8 cellular contexts compared by ENCODE assay signal in the genomic region with DNA sequence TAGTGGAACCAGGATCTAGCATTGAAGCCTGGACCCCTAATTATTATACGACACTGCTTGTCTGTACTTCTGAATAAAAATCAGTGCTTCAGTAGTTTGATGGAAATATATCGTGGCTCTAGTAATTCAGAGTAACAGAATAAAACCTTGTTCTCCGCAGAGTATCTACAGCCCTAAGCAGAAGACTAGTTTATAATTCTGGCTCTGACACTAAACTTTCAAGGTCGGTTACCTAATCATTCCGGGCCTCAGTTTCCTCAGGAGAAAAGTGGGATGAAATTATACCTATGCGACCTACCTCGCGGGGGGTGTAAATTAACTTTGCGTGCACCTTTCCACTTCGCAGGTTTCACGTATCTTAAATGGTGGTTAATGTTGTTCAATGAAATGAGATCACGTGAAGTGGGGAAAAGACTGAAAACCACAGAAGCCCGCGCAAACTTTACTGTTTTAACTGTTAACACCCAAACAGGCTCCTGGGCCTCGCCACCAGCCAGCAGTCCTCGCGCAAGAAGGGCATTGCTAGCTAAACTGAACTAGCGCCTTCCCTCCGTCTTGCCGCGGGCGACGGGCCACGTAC. TPM values are rescaled to one million over a fixed set of nuclear protein-coding genes. Genes with fewer than 3 reads are reported as not detected.
DNase-seq lines count a peak whose midpoint lies in the region; ATAC-seq, FAIRE-seq and TF ChIP-seq lines count a peak whose summit lies in the region.

No MANE protein-coding gene starts in this region.

- peaks cover 0 to 29% (median 0%) of the 10 kb centered on the region in 3 donors for H3K36me3 ChIP-seq in Peyer's patch

- H3K36me3 Mint-ChIP-seq in progenitor cell of endocrine pancreas (ENCODE audit: insufficient read depth): peaks cover 23% of the 10 kb centered on the region

- no peaks in the 10 kb centered on the region for H3K27me3 Mint-ChIP-seq in progenitor cell of endocrine pancreas

- peaks cover 23% of the 10 kb centered on the region for H3K4me1 Mint-ChIP-seq in progenitor cell of endocrine pancreas (ENCODE audit: low read depth)

- peak overlapping the region; percentile 95 for H3K4me3 Mint-ChIP-seq in progenitor cell of endocrine pancreas (ENCODE audit: low read depth)

- FAIRE-seq in H54 (lab: Jason Lieb, UNC): peak; percentile 15
- no peak for FAIRE-seq in HTR-8/SVneo (lab: Jason Lieb, UNC)

- H3K4me3 ChIP-seq in Peyer's patch: peak overlapping the region; percentile 43 to 87 (median 82)
- peak overlapping the region; percentile 93 for H3K4me3 ChIP-seq in epithelial cell of esophagus (ENCODE audit: low read length)

- TF ChIP-seq CTCF in Peyer's patch (IDR thresholded peaks at IDR 0.05) (no peak), epithelial cell of esophagus (IDR thresholded peaks at IDR 0.05; ENCODE audit: insufficient read depth, low read depth, low read length, missing control alignments) (no peak), progenitor cell of endocrine pancreas (IDR thresholded peaks at IDR 0.05; ENCODE audit: unreplicated experiment) (no peak), GM20000 (IDR thresholded peaks at IDR 0.05; ENCODE audit: extremely low read depth, missing control alignments) (no peak)

- no peaks in the 10 kb centered on the region for H3K9me3 Mint-ChIP-seq in progenitor cell of endocrine pancreas (ENCODE audit: low read depth)

- peak overlapping the region; percentile 100 for H3K27ac Mint-ChIP-seq in progenitor cell of endocrine pancreas

- no peaks in the 10 kb centered on the region for H3K9me3 ChIP-seq in Peyer's patch

- peaks cover 0 to 20% (median 9%) of the 10 kb centered on the region in 4 donors for H3K4me1 ChIP-seq in Peyer's patch

- TF ChIP-seq POLR2A in H54 (IDR thresholded peaks at IDR 0.05; ENCODE audit: low read depth, low read length) (no peak), Peyer's patch (IDR thresholded peaks at IDR 0.05) (no peak)

- H3K27ac ChIP-seq in Peyer's patch: peak overlapping the region; percentile 86 to 95 (median 94)

- ATAC-seq in HG03520 (IDR thresholded peaks at IDR 0.05; ENCODE audit: unreplicated experiment) (no peak), HG03196 (IDR thresholded peaks at IDR 0.05; ENCODE audit: unreplicated experiment) (no peak)

- no peaks in the 10 kb centered on the region for H3K27me3 ChIP-seq in Peyer's patch

- DNase-seq in H54 (ENCODE audit: insufficient read length, low spot score) (no peak), Peyer's patch (no peak), epithelial cell of esophagus (ENCODE audit: low read depth) (no peak), progenitor cell of endocrine pancreas (ENCODE audit: low spot score, unreplicated experiment) (no peak), GM20000 (ENCODE audit: low spot score) (no peak), HTR-8/SVneo (ENCODE audit: insufficient read length, low spot score) (no peak)

RNA-seq across cellular contexts. Expression of gene THAP5, which starts 0.6 kb away (rescaled TPM):
- 10 to 100 TPM; 13.0 to 36.3 (median 20.4) TPM for total RNA-seq in Peyer's patch
- total RNA-seq in progenitor cell of endocrine pancreas: 19.4 and 21.4 TPM in 2 replicates

RNA-seq across cellular contexts. Expression of gene DNAJB9, which starts 0.8 kb away (rescaled TPM):
- total RNA-seq in Peyer's patch (10 to 100 TPM in 3 of 4 donors, 1 to 10 TPM in 1; 7.4 to 25.9 (median 15.0) TPM), progenitor cell of endocrine pancreas (19.5 TPM in 2 replicates)

RNA-seq across cellular contexts. Expression of gene PNPLA8, which starts 43.0 kb away (rescaled TPM):
- 10 to 100 TPM in 3 of 4 donors, 1 to 10 TPM in 1; 8.9 to 28.9 (median 20.1) TPM for total RNA-seq in Peyer's patch
- total RNA-seq in progenitor cell of endocrine pancreas: 17.1 TPM in 2 replicates
